In the genomic region with DNA sequence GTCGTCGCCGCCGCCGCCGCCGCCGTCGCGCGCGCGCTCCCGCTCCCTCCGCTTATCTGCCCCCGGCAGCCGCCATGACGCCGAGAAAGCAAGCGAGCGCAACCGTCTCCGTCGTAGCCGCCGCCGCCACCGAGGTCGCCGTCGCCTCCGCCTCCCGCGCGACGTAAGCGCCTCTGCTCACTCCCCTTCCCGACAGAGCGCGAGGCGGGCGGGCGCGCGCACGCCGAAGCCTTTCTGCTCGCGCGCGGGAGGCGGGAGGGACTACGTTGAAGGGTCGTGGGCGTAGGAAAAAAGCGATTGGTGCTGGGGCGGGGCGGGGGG, we compare ENCODE assay signal across 8 cellular contexts. TPM values are rescaled to one million over a fixed set of nuclear protein-coding genes. Genes with fewer than 3 reads are reported as not detected.
A peak's percentile ranks its signal among the peaks of the same experiment; 100 is the strongest.
DNase-seq lines count a peak whose midpoint lies in the region; ATAC-seq and TF ChIP-seq lines count a peak whose summit lies in the region.

A gene (minus strand): TSS at position 206 of the 321 bp plus-strand sequence. CDS start 2,621 bp downstream, outside the sequence.

- CTCF ChIA-PET in WTC11 (lab: Charles Lee), result interaction anchor here (0.6 kb wide), 1 partner anchor 44 kb away, joined by 3 read pairs; no protein-coding TSS in a partner anchor

- H3K9me3 Mint-ChIP-seq in WTC11, result no peaks in the 10 kb centered on the region

- peak within 1 kb of the TSS; percentile 93 to 96 for H3K4me3 ChIP-seq in cardiac fibroblast (replicated peaks in 1 of 2; ENCODE audit: low read depth in 2 of 2, low read length in 2 of 2)

- H3K27me3 Mint-ChIP-seq in WTC11 (ENCODE audit: low read depth), result no peaks in the 10 kb centered on the region

- TF ChIP-seq CTCF in WTC11 (IDR thresholded peaks at IDR 0.05) (no peak), cardiac fibroblast (IDR thresholded peaks at IDR 0.05; ENCODE audit: low read depth, low read length) (no peak)

- POLR2A ChIA-PET in WTC11 (lab: Charles Lee), result interaction anchor here (1.5 kb wide), 1 partner anchor 9 kb away, joined by 4 read pairs; no protein-coding TSS in a partner anchor

- peak; percentile 54 for ATAC-seq in HG03159 (IDR thresholded peaks at IDR 0.05; ENCODE audit: unreplicated experiment)
- peak; percentile 75 for ATAC-seq in WTC11

- H3K36me3 Mint-ChIP-seq in WTC11, result peaks cover 15% of the 10 kb centered on the region

- peak; percentile 97 for DNase-seq in AG08396 (ENCODE audit: low spot score)
- peak; percentile 97 for DNase-seq in NCI-H226
- peak; percentile 90 for DNase-seq in WTC11 (ENCODE audit: low spot score)
- peak in 1 of 2 donors; percentile 98 for DNase-seq in cardiac fibroblast (ENCODE audit: low read depth in 2 of 2)
- peak; percentile 96 for DNase-seq in iris pigment epithelial cell (ENCODE audit: low read depth)
- peak; percentile 90 for DNase-seq in stimulated activated CD4-positive, alpha-beta T cell treated with anti-CD3 and anti-CD28 coated beads, Interleukin-12 subunit alpha, Interleukin-12 subunit beta, amount 100 ng/mL, for 4 hours

- peaks cover 28% of the 10 kb centered on the region for H3K4me1 Mint-ChIP-seq in WTC11

- in situ Hi-C loops in GM18951 (cut with MboI; ENCODE audit: low sequenced_read_pairs, unreplicated experiment), result no loop called here

- peak within 1 kb of the TSS; percentile 93 for H3K4me3 Mint-ChIP-seq in WTC11

- peak within 1 kb of the TSS; percentile 98 for H3K27ac Mint-ChIP-seq in WTC11

- peak; percentile 87 for TF ChIP-seq POLR2A in GM18951 (IDR thresholded peaks at IDR 0.05; ENCODE audit: extremely low read depth, insufficient read depth, insufficient read length)

TF ChIP-seq in WTC11, 78 proteins besides CTCF, POLR2A, EP300 and RAD21:
- TF ChIP-seq GRHL2 (CRISPR knock-in tag; IDR thresholded peaks at IDR 0.05; ENCODE audit: insufficient replicate concordance, severe bottlenecking) (no peak), TEAD4 (CRISPR knock-in tag; IDR thresholded peaks at IDR 0.05) (no peak), ZNF138 (CRISPR knock-in tag; conservative IDR thresholded peaks at IDR 0.05) (no peak), EMX1 (CRISPR knock-in tag; IDR thresholded peaks at IDR 0.05) (no peak), KAT7 (CRISPR knock-in tag; IDR thresholded peaks at IDR 0.05; ENCODE audit: borderline replicate concordance) (0 out of 2 replicates have a peak, but pooled peaks have one; percentile 77), SMAD3 (CRISPR knock-in tag; IDR thresholded peaks at IDR 0.05; ENCODE audit: borderline replicate concordance) (no peak), ZNF232 (CRISPR knock-in tag; IDR thresholded peaks at IDR 0.05) (0 out of 2 replicates have a peak, but pooled peaks have one; percentile 34), OVOL2 (CRISPR knock-in tag; IDR thresholded peaks at IDR 0.05; ENCODE audit: borderline replicate concordance) (no peak), ZNF423 (CRISPR knock-in tag; IDR thresholded peaks at IDR 0.05) (no peak)
- TF ChIP-seq, protein P1, sequence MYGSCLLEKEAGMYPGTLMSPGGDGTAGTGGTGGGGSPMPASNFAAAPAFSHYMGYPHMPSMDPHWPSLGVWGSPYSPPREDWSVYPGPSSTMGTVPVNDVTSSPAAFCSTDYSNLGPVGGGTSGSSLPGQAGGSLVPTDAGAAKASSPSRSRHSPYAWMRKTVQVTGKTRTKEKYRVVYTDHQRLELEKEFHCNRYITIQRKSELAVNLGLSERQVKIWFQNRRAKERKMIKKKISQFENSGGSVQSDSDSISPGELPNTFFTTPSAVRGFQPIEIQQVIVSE (CRISPR knock-in tag; IDR thresholded peaks at IDR 0.05; ENCODE audit: borderline replicate concordance), result no peak
- TF ChIP-seq, protein P2, sequence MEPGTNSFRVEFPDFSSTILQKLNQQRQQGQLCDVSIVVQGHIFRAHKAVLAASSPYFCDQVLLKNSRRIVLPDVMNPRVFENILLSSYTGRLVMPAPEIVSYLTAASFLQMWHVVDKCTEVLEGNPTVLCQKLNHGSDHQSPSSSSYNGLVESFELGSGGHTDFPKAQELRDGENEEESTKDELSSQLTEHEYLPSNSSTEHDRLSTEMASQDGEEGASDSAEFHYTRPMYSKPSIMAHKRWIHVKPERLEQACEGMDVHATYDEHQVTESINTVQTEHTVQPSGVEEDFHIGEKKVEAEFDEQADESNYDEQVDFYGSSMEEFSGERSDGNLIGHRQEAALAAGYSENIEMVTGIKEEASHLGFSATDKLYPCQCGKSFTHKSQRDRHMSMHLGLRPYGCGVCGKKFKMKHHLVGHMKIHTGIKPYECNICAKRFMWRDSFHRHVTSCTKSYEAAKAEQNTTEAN (CRISPR knock-in tag; IDR thresholded peaks at IDR 0.05), result no peak
- TF ChIP-seq, protein P3, sequence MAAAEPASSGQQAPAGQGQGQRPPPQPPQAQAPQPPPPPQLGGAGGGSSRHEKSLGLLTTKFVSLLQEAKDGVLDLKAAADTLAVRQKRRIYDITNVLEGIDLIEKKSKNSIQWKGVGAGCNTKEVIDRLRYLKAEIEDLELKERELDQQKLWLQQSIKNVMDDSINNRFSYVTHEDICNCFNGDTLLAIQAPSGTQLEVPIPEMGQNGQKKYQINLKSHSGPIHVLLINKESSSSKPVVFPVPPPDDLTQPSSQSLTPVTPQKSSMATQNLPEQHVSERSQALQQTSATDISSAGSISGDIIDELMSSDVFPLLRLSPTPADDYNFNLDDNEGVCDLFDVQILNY (CRISPR knock-in tag; IDR thresholded peaks at IDR 0.05), result peak; percentile 66; the same call in 1 of the 2 replicates
- TF ChIP-seq, protein P4, sequence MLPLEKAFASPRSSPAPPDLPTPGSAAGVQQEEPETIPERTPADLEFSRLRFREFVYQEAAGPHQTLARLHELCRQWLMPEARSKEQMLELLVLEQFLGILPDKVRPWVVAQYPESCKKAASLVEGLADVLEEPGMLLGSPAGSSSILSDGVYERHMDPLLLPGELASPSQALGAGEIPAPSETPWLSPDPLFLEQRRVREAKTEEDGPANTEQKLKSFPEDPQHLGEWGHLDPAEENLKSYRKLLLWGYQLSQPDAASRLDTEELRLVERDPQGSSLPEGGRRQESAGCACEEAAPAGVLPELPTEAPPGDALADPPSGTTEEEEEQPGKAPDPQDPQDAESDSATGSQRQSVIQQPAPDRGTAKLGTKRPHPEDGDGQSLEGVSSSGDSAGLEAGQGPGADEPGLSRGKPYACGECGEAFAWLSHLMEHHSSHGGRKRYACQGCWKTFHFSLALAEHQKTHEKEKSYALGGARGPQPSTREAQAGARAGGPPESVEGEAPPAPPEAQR (CRISPR knock-in tag; IDR thresholded peaks at IDR 0.05), result no peak
- TF ChIP-seq, protein P5, sequence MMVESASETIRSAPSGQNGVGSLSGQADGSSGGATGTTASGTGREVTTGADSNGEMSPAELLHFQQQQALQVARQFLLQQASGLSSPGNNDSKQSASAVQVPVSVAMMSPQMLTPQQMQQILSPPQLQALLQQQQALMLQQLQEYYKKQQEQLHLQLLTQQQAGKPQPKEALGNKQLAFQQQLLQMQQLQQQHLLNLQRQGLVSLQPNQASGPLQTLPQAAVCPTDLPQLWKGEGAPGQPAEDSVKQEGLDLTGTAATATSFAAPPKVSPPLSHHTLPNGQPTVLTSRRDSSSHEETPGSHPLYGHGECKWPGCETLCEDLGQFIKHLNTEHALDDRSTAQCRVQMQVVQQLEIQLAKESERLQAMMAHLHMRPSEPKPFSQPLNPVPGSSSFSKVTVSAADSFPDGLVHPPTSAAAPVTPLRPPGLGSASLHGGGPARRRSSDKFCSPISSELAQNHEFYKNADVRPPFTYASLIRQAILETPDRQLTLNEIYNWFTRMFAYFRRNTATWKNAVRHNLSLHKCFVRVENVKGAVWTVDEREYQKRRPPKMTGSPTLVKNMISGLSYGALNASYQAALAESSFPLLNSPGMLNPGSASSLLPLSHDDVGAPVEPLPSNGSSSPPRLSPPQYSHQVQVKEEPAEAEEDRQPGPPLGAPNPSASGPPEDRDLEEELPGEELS (CRISPR knock-in tag; IDR thresholded peaks at IDR 0.05), result 0 out of 2 replicates have a peak, but pooled peaks have one; percentile 5
TF ChIP-seq in WTC11: peak in this region for 4.

RNA-seq across cellular contexts. Expression of the gene that starts here (rescaled TPM):
- 39.9 to 42.0 TPM (median 41.8 TPM) in 3 replicates for total RNA-seq in WTC11 (2021)
